Comparison of ENCODE assay signal across 17 cellular contexts in the genomic region with DNA sequence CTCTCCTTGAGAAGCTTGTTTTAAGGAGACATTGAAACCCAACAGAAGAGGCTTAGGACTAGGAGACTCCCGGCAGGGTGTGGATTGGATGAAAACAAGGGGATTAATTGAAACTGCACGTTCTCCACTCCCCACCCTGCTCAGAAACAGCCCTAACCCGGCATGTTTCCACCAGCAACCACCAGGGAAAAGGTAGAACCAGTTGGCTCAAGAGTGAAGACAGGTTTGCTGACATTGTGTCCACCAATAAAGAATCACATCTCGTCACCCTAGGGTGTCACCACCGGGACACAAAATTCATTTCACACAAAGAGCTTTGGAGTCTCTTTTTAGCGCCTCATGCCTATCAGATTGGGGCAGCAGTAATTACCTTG.
"Had no signal": no experiment of that assay in that cellular context is flagged by ENCODE, and none has a peak within 500 bp of the region (broad histone marks: within the 10 kb centered on the region; RNA-seq: fewer than 3 reads in every experiment).

No MANE protein-coding gene starts in this region.

- H3K9me3 ChIP-seq: gastrocnemius medialis, heart left ventricle, thoracic aorta had no signal

- H3K27ac ChIP-seq: dorsolateral prefrontal cortex, gastrocnemius medialis, heart left ventricle, thoracic aorta had no signal

- H3K4me3 Mint-ChIP-seq: activated naive CD8-positive, alpha-beta T cell; mesothelial cell of epicardium; natural killer cell treated with Interleukin-12 subunit alpha and Interleukin-12 subunit beta and Interleukin-15 and Interleukin-18, amount 100 ng/mL, for 72 hours; stimulated activated naive B cell treated with anti-CD40 and anti-IgM and Interleukin-4, amounts not matched to agents 10 μg/mL and 1 μg/mL and 100 μg/mL, for 72 hours had no signal

- DNase-seq: activated CD4-positive, CD25-positive, alpha-beta regulatory T cell treated with anti-CD3 and anti-CD28 coated beads, Interleukin-2, amount 50 U/mL, for 72 hours; activated gamma-delta T cell treated with Interleukin-2 at 50 U/mL for 16 hours; dorsolateral prefrontal cortex; erythroblast; gastrocnemius medialis; heart left ventricle; kidney; nucleus accumbens; posterior cingulate gyrus; stimulated activated naive B cell treated with anti-CD40 and anti-IgM and Interleukin-4, amounts not matched to agents 10 μg/mL and 1 μg/mL and 100 μg/mL, for 72 hours had no signal

- ATAC-seq: gastrocnemius medialis; heart left ventricle; left lobe of liver; natural killer cell treated with Interleukin-12 subunit alpha and Interleukin-12 subunit beta and Interleukin-15 and Interleukin-18, amount 100 ng/mL, for 72 hours; stimulated activated naive B cell treated with anti-CD40 and anti-IgM and Interleukin-4, amounts not matched to agents 10 μg/mL and 1 μg/mL and 100 μg/mL, for 72 hours had no signal

- H3K4me1 ChIP-seq: gastrocnemius medialis, heart left ventricle had no signal

- H3K27ac Mint-ChIP-seq: activated naive CD8-positive, alpha-beta T cell; mesothelial cell of epicardium; natural killer cell treated with Interleukin-12 subunit alpha and Interleukin-12 subunit beta and Interleukin-15 and Interleukin-18, amount 100 ng/mL, for 72 hours; stimulated activated naive B cell treated with anti-CD40 and anti-IgM and Interleukin-4, amounts not matched to agents 10 μg/mL and 1 μg/mL and 100 μg/mL, for 72 hours had no signal

- H3K36me3 Mint-ChIP-seq: activated naive CD8-positive, alpha-beta T cell; mesothelial cell of epicardium; natural killer cell treated with Interleukin-12 subunit alpha and Interleukin-12 subunit beta and Interleukin-15 and Interleukin-18, amount 100 ng/mL, for 72 hours; stimulated activated naive B cell treated with anti-CD40 and anti-IgM and Interleukin-4, amounts not matched to agents 10 μg/mL and 1 μg/mL and 100 μg/mL, for 72 hours had no signal

- H3K36me3 ChIP-seq: gastrocnemius medialis, heart left ventricle, thoracic aorta had no signal

- H3K4me3 ChIP-seq: dorsolateral prefrontal cortex, gastrocnemius medialis, heart left ventricle, lung, thoracic aorta had no signal

- FAIRE-seq: colon, kidney had no signal

- H3K9me3 Mint-ChIP-seq: mesothelial cell of epicardium; natural killer cell treated with Interleukin-12 subunit alpha and Interleukin-12 subunit beta and Interleukin-15 and Interleukin-18, amount 100 ng/mL, for 72 hours; stimulated activated naive B cell treated with anti-CD40 and anti-IgM and Interleukin-4, amounts not matched to agents 10 μg/mL and 1 μg/mL and 100 μg/mL, for 72 hours had no signal
